In the genomic region with DNA sequence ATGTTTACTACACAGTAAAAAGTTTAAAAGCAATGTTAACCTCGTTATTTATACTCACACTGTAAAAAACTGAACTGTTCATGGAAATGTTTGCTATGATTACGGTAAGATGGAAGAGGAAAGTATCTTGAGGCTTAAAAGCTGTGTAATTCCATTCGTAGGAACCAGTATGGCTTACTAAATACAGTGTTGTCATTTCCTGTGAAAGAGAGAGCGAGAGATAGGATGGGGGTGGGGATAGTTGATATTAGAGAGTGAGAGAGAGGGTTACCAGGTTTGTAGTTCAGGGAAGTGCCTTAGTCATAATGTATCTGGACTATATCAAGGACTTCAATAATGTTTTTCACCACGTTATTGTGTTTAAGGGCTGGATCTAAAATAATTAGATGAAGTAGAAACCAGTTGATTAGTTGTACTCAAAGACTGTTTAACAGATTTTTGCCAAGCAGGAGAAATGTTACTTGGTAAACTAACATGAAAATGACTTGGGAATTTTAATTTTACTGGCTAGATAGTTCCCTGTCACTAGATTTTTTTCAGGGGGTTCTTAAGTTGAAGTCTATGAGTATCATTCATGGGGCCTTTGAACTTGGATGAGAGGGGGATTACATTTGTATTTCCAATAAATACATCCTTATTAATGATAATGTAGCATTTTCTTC, we compare ENCODE assay signal across 9 cellular contexts. TPM values are rescaled to one million over a fixed set of nuclear protein-coding genes. Genes with fewer than 3 reads are reported as not detected.
DNase-seq lines count a peak whose midpoint lies in the region; ATAC-seq and TF ChIP-seq lines count a peak whose summit lies in the region.
"Had no signal": no experiment of that assay in that cellular context is flagged by ENCODE, and none has a peak within 500 bp of the region (broad histone marks: within the 10 kb centered on the region; RNA-seq: fewer than 3 reads in every experiment).

No MANE protein-coding gene starts in this region.

- DNase-seq in NCI-H510A treated with DMSO at 0.1 percent for 48 hours (lab: John Stamatoyannopoulos, UW) (peak; percentile 43), NCI-H510A (lab: John Stamatoyannopoulos, UW) (no peak), RWPE2 (ENCODE audit: low spot score) (no peak), glomerular visceral epithelial cell (ENCODE audit: extremely low spot score) (peak; percentile 67), skeletal muscle cell (ENCODE audit: low read depth) (peak; percentile 60), cerebellum (ENCODE audit: low spot score) (no peak), hypothalamus (lab: John Stamatoyannopoulos, UW) (no peak)
- DNase-seq: upper lobe of left lung had no signal

- ATAC-seq in RWPE2 (ENCODE audit: low read depth) = peak; percentile 72
- ATAC-seq in HG02678 (IDR thresholded peaks at IDR 0.05; ENCODE audit: unreplicated experiment) = no peak

- H3K36me3 ChIP-seq in RWPE2 (ENCODE audit: low read depth) = no peaks in the 10 kb centered on the region; the same call in 1 of the 2 replicates
- H3K36me3 ChIP-seq: upper lobe of left lung had no signal

- TF ChIP-seq CTCF in RWPE2 (IDR thresholded peaks at IDR 0.05; ENCODE audit: poor library complexity, severe bottlenecking) = no peak

- peaks cover 62% of the 10 kb centered on the region for H3K4me1 ChIP-seq in RWPE2 (ENCODE audit: insufficient read depth, poor library complexity, severe bottlenecking)

- no peaks in the 10 kb centered on the region for H3K9me3 ChIP-seq in RWPE2 (ENCODE audit: severe bottlenecking)
- H3K9me3 ChIP-seq: upper lobe of left lung had no signal

- peak overlapping the region; percentile 91 for H3K27ac ChIP-seq in RWPE2 (ENCODE audit: poor library complexity, severe bottlenecking)

- H3K4me3 ChIP-seq in RWPE2 (ENCODE audit: severe bottlenecking) (no peak overlapping the region), skeletal muscle cell (ENCODE audit: low read depth, low read length) (no peak overlapping the region)
- H3K4me3 ChIP-seq: upper lobe of left lung had no signal

- H3K27me3 ChIP-seq in RWPE2 (ENCODE audit: insufficient read depth, poor library complexity, severe bottlenecking) = no peaks in the 10 kb centered on the region
- H3K27me3 ChIP-seq: upper lobe of left lung had no signal

RNA-seq across cellular contexts. Expression of gene AFDN, which starts 30.4 kb away (rescaled TPM):
- total RNA-seq in cerebellum = 282 TPM

Comparison
In these comparisons a context has a peak if more than half of its experiments do, and no peak if none do; other contexts are left out.
1. DNase-seq: peak in NCI-H510A treated with DMSO at 0.1 percent for 48 hours (single experiment), glomerular visceral epithelial cell (single experiment) and skeletal muscle cell (single experiment); none in NCI-H510A (single experiment), RWPE2 (single experiment), cerebellum (single experiment) and hypothalamus (0 of 51).